ENCODE assay signal across 2 cellular contexts in genomic region chr17:29667969-29668368, GRCh38.
TF ChIP-seq lines count a peak whose summit lies in the region.

No MANE protein-coding gene starts in this region.

TF ChIP-seq in H1, 55 proteins besides CTCF, POLR2A, EP300 and RAD21:
- peak; percentile 49; the same call in 1 of the 2 replicates for TF ChIP-seq SRF (IDR thresholded peaks at IDR 0.05; ENCODE audit: low read depth, low read length)
- TF ChIP-seq CHD1 (IDR thresholded peaks at IDR 0.05; ENCODE audit: low read depth, low read length): no peak

TF ChIP-seq in SK-N-SH, 30 proteins besides CTCF, POLR2A, EP300 and RAD21:
- TF ChIP-seq CHD2 (IDR thresholded peaks at IDR 0.05; ENCODE audit: low read length, partially characterized antibody) (no peak), JUND (IDR thresholded peaks at IDR 0.05) (no peak), SMC3 (IDR thresholded peaks at IDR 0.05; ENCODE audit: low read depth, low read length) (no peak), MXI1 (IDR thresholded peaks at IDR 0.05; ENCODE audit: low read depth, low read length) (no peak), MEF2A (IDR thresholded peaks at IDR 0.05; ENCODE audit: borderline replicate concordance, low read depth) (no peak), YY1 (IDR thresholded peaks at IDR 0.05; ENCODE audit: low read depth) (no peak)
- TF ChIP-seq, protein P1, sequence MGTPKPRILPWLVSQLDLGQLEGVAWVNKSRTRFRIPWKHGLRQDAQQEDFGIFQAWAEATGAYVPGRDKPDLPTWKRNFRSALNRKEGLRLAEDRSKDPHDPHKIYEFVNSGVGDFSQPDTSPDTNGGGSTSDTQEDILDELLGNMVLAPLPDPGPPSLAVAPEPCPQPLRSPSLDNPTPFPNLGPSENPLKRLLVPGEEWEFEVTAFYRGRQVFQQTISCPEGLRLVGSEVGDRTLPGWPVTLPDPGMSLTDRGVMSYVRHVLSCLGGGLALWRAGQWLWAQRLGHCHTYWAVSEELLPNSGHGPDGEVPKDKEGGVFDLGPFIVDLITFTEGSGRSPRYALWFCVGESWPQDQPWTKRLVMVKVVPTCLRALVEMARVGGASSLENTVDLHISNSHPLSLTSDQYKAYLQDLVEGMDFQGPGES (IDR thresholded peaks at IDR 0.05; ENCODE audit: low read depth, low read length): no peak
